27 cellular contexts compared by ENCODE assay signal in genomic region chr13:33485247-33485646, GRCh38.
"Had no signal": no experiment of that assay in that cellular context is flagged by ENCODE, and none has a peak within 500 bp of the region (broad histone marks: within the 10 kb centered on the region; RNA-seq: fewer than 3 reads in every experiment).

No MANE protein-coding gene starts in this region.

- H3K4me1 Mint-ChIP-seq: mesothelial cell of epicardium; nephron progenitor cell; stimulated activated naive CD8-positive, alpha-beta T cell treated with anti-CD3 and anti-CD28 coated beads, Interleukin-15, amount 100 ng/mL, for 72 hours had no signal

- H3K27ac Mint-ChIP-seq: mesothelial cell of epicardium; naive B cell; natural killer cell; nephron progenitor cell; neural progenitor cell; progenitor cell of endocrine pancreas; stimulated activated memory B cell treated with anti-CD40 and anti-IgM and Interleukin-4, amounts not matched to agents 10 μg/mL and 1 μg/mL and 100 μg/mL, for 72 hours; stimulated activated naive CD8-positive, alpha-beta T cell treated with anti-CD3 and anti-CD28 coated beads, Interleukin-15, amount 100 ng/mL, for 72 hours; type B pancreatic cell had no signal

- H3K27ac ChIP-seq: hepatocyte, left ventricle myocardium inferior, neural progenitor cell, neutrophil, right atrium auricular region, sigmoid colon, tibial nerve, uterus had no signal

- H3K36me3 ChIP-seq: left ventricle myocardium inferior, neural progenitor cell, neutrophil, right atrium auricular region, sigmoid colon, tibial nerve, uterus had no signal

- H3K4me3 ChIP-seq: hepatocyte, left ventricle myocardium inferior, lung, neural progenitor cell, right atrium auricular region, sigmoid colon, smooth muscle cell, tibial nerve, uterus had no signal

- H3K36me3 Mint-ChIP-seq: natural killer cell; neural progenitor cell; stimulated activated memory B cell treated with anti-CD40 and anti-IgM and Interleukin-4, amounts not matched to agents 10 μg/mL and 1 μg/mL and 100 μg/mL, for 72 hours had no signal

- ATAC-seq: natural killer cell; stimulated activated memory B cell treated with anti-CD40 and anti-IgM and Interleukin-4, amounts not matched to agents 10 μg/mL and 1 μg/mL and 100 μg/mL, for 72 hours; stimulated activated naive CD8-positive, alpha-beta T cell treated with anti-CD3 and anti-CD28 coated beads, Interleukin-15, amount 100 ng/mL, for 72 hours had no signal

- H3K79me2 ChIP-seq: hepatocyte had no signal

- H3K4me2 ChIP-seq: hepatocyte, neural progenitor cell, smooth muscle cell had no signal

- DNase-seq: islet precursor cell; left ventricle myocardium inferior; mesendoderm; naive B cell; natural killer cell; nephron progenitor cell; occipital lobe; sigmoid colon; stimulated activated CD4-positive, alpha-beta T cell treated with anti-CD3 and anti-CD28 coated beads, Interleukin-1b, Interleukin-23, amount 100 ng/mL, for 48 hours; stimulated activated CD4-positive, alpha-beta T cell treated with anti-CD3 and anti-CD28 coated beads, Interleukin-2, amount 100 ng/mL, for 48 hours; stimulated activated CD4-positive, alpha-beta T cell treated with anti-CD3 and anti-CD28 coated beads, Interleukin-4, amount 100 ng/mL, for 4 hours; stimulated activated CD8-positive, alpha-beta memory T cell treated with anti-CD3 and anti-CD28 coated beads, Interleukin-4, amount 100 ng/mL, for 48 hours; stimulated activated naive CD4-positive, alpha-beta T cell treated with Interleukin-2 at 50 U/mL for 16 hours; stimulated activated naive CD8-positive, alpha-beta T cell treated with anti-CD3 and anti-CD28 coated beads, Interleukin-15, amount 100 ng/mL, for 72 hours; substantia nigra; uterus had no signal

- H3K4me1 ChIP-seq: uterus had no signal

- H3K4me3 Mint-ChIP-seq: mesothelial cell of epicardium; naive B cell; natural killer cell; nephron progenitor cell; neural progenitor cell; stimulated activated memory B cell treated with anti-CD40 and anti-IgM and Interleukin-4, amounts not matched to agents 10 μg/mL and 1 μg/mL and 100 μg/mL, for 72 hours; stimulated activated naive CD8-positive, alpha-beta T cell treated with anti-CD3 and anti-CD28 coated beads, Interleukin-15, amount 100 ng/mL, for 72 hours; type B pancreatic cell had no signal

- H2AFZ ChIP-seq: hepatocyte, neural progenitor cell had no signal

- H3K27me3 ChIP-seq: hepatocyte, neural progenitor cell, neutrophil, right atrium auricular region, sigmoid colon, tibial nerve, uterus had no signal

- H3K9me3 Mint-ChIP-seq: natural killer cell had no signal

- H3K9ac ChIP-seq: neural progenitor cell had no signal

- H3K9me3 ChIP-seq: neutrophil, right atrium auricular region, sigmoid colon had no signal
